ENCODE assay signal across 34 cellular contexts in genomic region chr20:21129861-21130260, GRCh38. TPM values are rescaled to one million over a fixed set of nuclear protein-coding genes. Genes with fewer than 3 reads are reported as not detected.
DNase-seq lines count a peak whose midpoint lies in the region; ATAC-seq, FAIRE-seq and TF ChIP-seq lines count a peak whose summit lies in the region.
"Had no signal": no experiment of that assay in that cellular context is flagged by ENCODE, and none has a peak within 500 bp of the region (broad histone marks: within the 10 kb centered on the region; RNA-seq: fewer than 3 reads in every experiment).

No MANE protein-coding gene starts in this region.

- in situ Hi-C loops in HepG2 (cut with HindIII; ENCODE audit: extremely low pct_ligation_motif_present, low pct_unique_long_range_greater_than_20kb): loop anchor here (5.0 to 10.0 kb wide), 2 partner anchors 78 to 265 kb away; no protein-coding TSS in a partner anchor

- H4K20me1 ChIP-seq in HepG2 (ENCODE audit: insufficient read depth, low read length): no peaks in the 10 kb centered on the region
- H4K20me1 ChIP-seq in OCI-LY1 (ENCODE audit: insufficient read depth, low read length): no peaks in the 10 kb centered on the region

- peaks cover 52% of the 10 kb centered on the region for H3K79me2 ChIP-seq in HepG2 (ENCODE audit: insufficient read depth, low read length)
- H3K79me2 ChIP-seq in OCI-LY1 (ENCODE audit: insufficient read depth, low read length): peaks cover 13% of the 10 kb centered on the region

- ATAC-seq in HepG2 (no peak), right lobe of liver (no peak), GM21367 (IDR thresholded peaks at IDR 0.05; ENCODE audit: unreplicated experiment) (no peak)
- ATAC-seq: body of pancreas; gastrocnemius medialis; natural killer cell treated with Interleukin-12 subunit alpha and Interleukin-12 subunit beta and Interleukin-15 and Interleukin-18, amount 100 ng/mL, for 72 hours had no signal

- TF ChIP-seq CTCF in HepG2 (CRISPR knock-in tag; IDR thresholded peaks at IDR 0.05) (no peak), right lobe of liver (IDR thresholded peaks at IDR 0.05) (no peak), OCI-LY1 (IDR thresholded peaks at IDR 0.05; ENCODE audit: low read length) (peak; percentile 10; the same call in 1 of the 2 replicates), fibroblast of villous mesenchyme (IDR thresholded peaks at IDR 0.05; ENCODE audit: insufficient read depth, low read depth, low read length) (peak; percentile 7)

- H3K4me2 ChIP-seq in HepG2 (ENCODE audit: low read depth, low read length): no peak overlapping the region
- no peak overlapping the region for H3K4me2 ChIP-seq in OCI-LY1 (ENCODE audit: low read length)
- H3K4me2 ChIP-seq: hepatocyte had no signal

- H3K9ac ChIP-seq in HepG2 (ENCODE audit: insufficient read depth, low read depth, low read length) (no peak overlapping the region), OCI-LY1 (ENCODE audit: low read length) (no peak overlapping the region)

- no peaks in the 10 kb centered on the region for H3K9me2 ChIP-seq in OCI-LY1 (ENCODE audit: low read depth, low read length)

- TF ChIP-seq RAD21 in HepG2 (CRISPR knock-in tag; IDR thresholded peaks at IDR 0.05): no peak

- H3K36me3 ChIP-seq in HepG2 (replicated peaks in 1 of 2; ENCODE audit: control insufficient read depth in 1 of 2, insufficient read depth in 2 of 2, low read length in 2 of 2) (peaks cover 12 to 38% of the 10 kb centered on the region in 2 experiments), right lobe of liver (no peaks in the 10 kb centered on the region), OCI-LY1 (ENCODE audit: insufficient read depth, low read length) (peaks cover 9% of the 10 kb centered on the region; the same call in 1 of the 2 replicates)

- H3K4me1 ChIP-seq in HepG2 (ENCODE audit: insufficient read depth, low read length) (peaks cover 62% of the 10 kb centered on the region), right lobe of liver (peaks cover 0 to 5% (median 0%) of the 10 kb centered on the region in 4 donors), OCI-LY1 (ENCODE audit: insufficient read depth, low read length, severe bottlenecking) (peaks cover 31% of the 10 kb centered on the region)

- no peaks in the 10 kb centered on the region; a peak in 1 of 5 replicates for H3K27me3 ChIP-seq in HepG2 (ENCODE audit: control insufficient read depth in 1 of 2, insufficient read depth in 2 of 2, low read length in 2 of 2)
- no peaks in the 10 kb centered on the region for H3K27me3 ChIP-seq in right lobe of liver
- H3K27me3 ChIP-seq in OCI-LY1 (ENCODE audit: insufficient read depth, low read length): no peaks in the 10 kb centered on the region
- H3K27me3 ChIP-seq: body of pancreas, esophagus squamous epithelium, gastrocnemius medialis, hepatocyte, testis had no signal

- CTCF ChIA-PET in HepG2 (lab: Yijun Ruan, JAX; ENCODE audit: low intra/inter-chr PET ratio, low total read pairs): no interaction called here

- no peak for TF ChIP-seq POLR2A in HepG2 (IDR thresholded peaks at IDR 0.05; ENCODE audit: insufficient read depth in 1 of 2, low read depth in 2 of 2, low read length in 2 of 2)
- no peak for TF ChIP-seq POLR2A in right lobe of liver (IDR thresholded peaks at IDR 0.05)

- H3K9me3 ChIP-seq in HepG2 (ENCODE audit: low read length) (no peaks in the 10 kb centered on the region), right lobe of liver (no peaks in the 10 kb centered on the region), OCI-LY1 (ENCODE audit: low read length) (no peaks in the 10 kb centered on the region)
- H3K9me3 ChIP-seq: body of pancreas, esophagus squamous epithelium, gastrocnemius medialis, testis had no signal

- DNase-seq in HepG2 (ENCODE audit: low spot score) (no peak), right lobe of liver (no peak), fibroblast of villous mesenchyme (ENCODE audit: low read depth) (no peak), SHP77 (lab: John Stamatoyannopoulos, UW) (no peak), glomerular visceral epithelial cell (ENCODE audit: extremely low spot score) (no peak)
- DNase-seq: activated CD4-positive, alpha-beta T cell treated with anti-CD3 and anti-CD28 coated beads for 48 hours; activated CD8-positive, alpha-beta memory T cell treated with anti-CD3 and anti-CD28 coated beads for 24 hours; activated naive CD4-positive, alpha-beta T cell treated with anti-CD3 and anti-CD28 coated beads, Interleukin-2, amount 50 U/mL, for 16 hours; activated T-cell treated with anti-CD3 and anti-CD28 coated beads for 4 hours; body of pancreas; cerebellar nuclear complex; esophagus squamous epithelium; gastrocnemius medialis; mammary epithelial cell; NCI-H1092 treated with DMSO at 0.1 percent for 48 hours; NCI-H187; NCI-H524 treated with DMSO at 0.1 percent for 48 hours; retina; SIG-M5; stimulated activated CD8-positive, alpha-beta memory T cell treated with anti-CD3 and anti-CD28 coated beads, Interleukin-4, amount 100 ng/mL, for 48 hours; testis had no signal

- no peak overlapping the region for H2AFZ ChIP-seq in HepG2 (ENCODE audit: low read length)
- H2AFZ ChIP-seq in OCI-LY1 (ENCODE audit: low read length): no peak overlapping the region
- H2AFZ ChIP-seq: hepatocyte had no signal

- no TSS peak for BruUV-seq in HepG2 (replicated peaks; lab: Mats Ljungman, UMichigan)

- H3F3A ChIP-seq in OCI-LY1 (ENCODE audit: insufficient read depth, low read length): no peaks in the 10 kb centered on the region

- H3K4me3 ChIP-seq in HepG2 (replicated peaks in 1 of 3; ENCODE audit: insufficient read depth in 1 of 3, low read depth in 2 of 3, low read length in 3 of 3) (no peak overlapping the region), right lobe of liver (no peak overlapping the region), OCI-LY1 (ENCODE audit: low read depth, low read length, poor library complexity, severe bottlenecking) (no peak overlapping the region), fibroblast of villous mesenchyme (ENCODE audit: low read depth, low read length) (no peak overlapping the region)
- H3K4me3 ChIP-seq: body of pancreas, esophagus squamous epithelium, gastrocnemius medialis, hepatocyte, testis had no signal

- FAIRE-seq in HepG2 (lab: Jason Lieb, UNC): no peak
- FAIRE-seq: endometrium, GM12892, RCC 7860 had no signal

- intact Hi-C loops in HepG2 (cut with micrococcal nuclease; ENCODE audit: unreplicated experiment) (no loop called here), right lobe of liver (cut with DNase I) (no loop called here)

- no peak overlapping the region for H3K27ac ChIP-seq in HepG2 (ENCODE audit: extremely low read length, insufficient read depth, low read length)
- no peak overlapping the region for H3K27ac ChIP-seq in right lobe of liver
- H3K27ac ChIP-seq in OCI-LY1 (ENCODE audit: low read depth, low read length, poor library complexity, severe bottlenecking): no peak overlapping the region
- H3K27ac ChIP-seq: body of pancreas, esophagus squamous epithelium, gastrocnemius medialis, hepatocyte, testis had no signal

- no peak for TF ChIP-seq EP300 in HepG2 (IDR thresholded peaks at IDR 0.05; ENCODE audit: low read depth in 2 of 2, low read length in 2 of 2)
- no peak for TF ChIP-seq EP300 in HepG2 (CRISPR knock-in tag; IDR thresholded peaks at IDR 0.05; ENCODE audit: borderline replicate concordance)

- POLR2A ChIA-PET in HepG2 (lab: Yijun Ruan, JAX): interaction anchor here (1.2 kb wide), 1 partner anchor 81 kb away, joined by 3 read pairs; no protein-coding TSS in a partner anchor

- whole genome bisulfite sequencing in HepG2 (ENCODE audit: low lambda C conversion rate): 89% methylated on average over 5 of the region's 5 CpGs
- 87% methylated on average over 5 of the region's 5 CpGs for WGBS in right lobe of liver (ENCODE audit: insufficient coverage, low coverage, low lambda C conversion rate, missing lambda C conversion rate)

RNA-seq across cellular contexts. Expression of gene KIZ, which starts 4.0 kb away (rescaled TPM):
- total RNA-seq in HepG2 (2016; rRNA removed; fragmentation: Illumina TruSeq; extraction: Trizol) (46.3 and 55.6 TPM in 2 replicates), right lobe of liver (10 to 100 TPM in 1 of 6 experiments, 1 to 10 TPM in 5; 5.1 to 11.5 (median 7.4) TPM), fibroblast of villous mesenchyme (15.5 TPM in 2 replicates)
- total RNA-seq in HepG2 (2016; cell fraction: cytosol; rRNA removed; fragmentation: Illumina TruSeq; extraction: Trizol; ENCODE audit: low read depth): 20.4 and 20.5 TPM in 2 replicates
- 48.0 and 57.7 TPM in 2 replicates for total RNA-seq in HepG2 (2016; cell fraction: insoluble cytoplasmic fraction; rRNA removed; fragmentation: Illumina TruSeq; extraction: Trizol)
- 22.8 and 24.5 TPM in 2 replicates for total RNA-seq in HepG2 (2016; cell fraction: membrane; rRNA removed; fragmentation: Illumina TruSeq; extraction: Trizol)
- total RNA-seq in HepG2 (2016; cell fraction: nucleus; rRNA removed; fragmentation: Illumina TruSeq; extraction: Trizol): 64.1 and 65.7 TPM in 2 replicates
- 77.9 and 114 TPM in 2 replicates for polyA plus RNA-seq in HepG2 (2011; rRNA removed)
- 33.9 and 39.9 TPM in 2 replicates for polyA plus RNA-seq in HepG2 (2011; cell fraction: cytosol; rRNA removed)
- polyA plus RNA-seq in HepG2 (2011; cell fraction: nucleus; rRNA removed): 223 and 433 TPM in 2 replicates
- 40.7 and 57.0 TPM in 2 replicates for polyA plus RNA-seq in HepG2 (2012)
- polyA plus RNA-seq in HepG2 (2016; cell fraction: cytosol; fragmentation: Illumina TruSeq; extraction: Trizol; ENCODE audit: low read depth): 9.0 and 10.7 TPM in 2 replicates
- 48.1 and 51.2 TPM in 2 replicates for polyA plus RNA-seq in HepG2 (2016; cell fraction: insoluble cytoplasmic fraction; fragmentation: Illumina TruSeq; extraction: Trizol; ENCODE audit: low read depth)
- 13.9 and 15.1 TPM in 2 replicates for polyA plus RNA-seq in HepG2 (2016; cell fraction: membrane; fragmentation: Illumina TruSeq; extraction: Trizol; ENCODE audit: low read depth)
- polyA plus RNA-seq in HepG2 (2016; cell fraction: nucleus; fragmentation: Illumina TruSeq; extraction: Trizol; ENCODE audit: insufficient read depth, low read depth): 69.5 and 81.6 TPM in 2 replicates
- 4.7 and 26.3 TPM in 2 replicates for polyA minus RNA-seq in HepG2 (2011; rRNA and poly(A)+ RNA removed; ENCODE audit: low replicate concordance)
- polyA minus RNA-seq in HepG2 (2011; cell fraction: cytosol; rRNA and poly(A)+ RNA removed): 28.5 and 33.0 TPM in 2 replicates
- 210 and 232 TPM in 2 replicates for polyA minus RNA-seq in HepG2 (2011; cell fraction: nucleus; rRNA and poly(A)+ RNA removed)

RNA-seq across cellular contexts. Expression of gene LINC00237, which starts 23.7 kb away (rescaled TPM):
- not detected in 2 replicates for total RNA-seq in HepG2 (2016; rRNA removed; fragmentation: Illumina TruSeq; extraction: Trizol)
- not detected in 2 replicates for total RNA-seq in HepG2 (2016; cell fraction: cytosol; rRNA removed; fragmentation: Illumina TruSeq; extraction: Trizol; ENCODE audit: low read depth)
- total RNA-seq in HepG2 (2016; cell fraction: insoluble cytoplasmic fraction; rRNA removed; fragmentation: Illumina TruSeq; extraction: Trizol): not detected in 2 replicates
- not detected in 2 replicates for total RNA-seq in HepG2 (2016; cell fraction: membrane; rRNA removed; fragmentation: Illumina TruSeq; extraction: Trizol)
- total RNA-seq in HepG2 (2016; cell fraction: nucleus; rRNA removed; fragmentation: Illumina TruSeq; extraction: Trizol): not detected in 2 replicates
- polyA plus RNA-seq in HepG2 (2011; rRNA removed): not detected in 2 replicates
- not detected in 2 replicates for polyA plus RNA-seq in HepG2 (2011; cell fraction: cytosol; rRNA removed)
- not detected in 2 replicates for polyA plus RNA-seq in HepG2 (2011; cell fraction: nucleus; rRNA removed)
- not detected in 2 replicates for polyA plus RNA-seq in HepG2 (2012)
- polyA plus RNA-seq in HepG2 (2016; cell fraction: cytosol; fragmentation: Illumina TruSeq; extraction: Trizol; ENCODE audit: low read depth): not detected in 2 replicates
- polyA plus RNA-seq in HepG2 (2016; cell fraction: insoluble cytoplasmic fraction; fragmentation: Illumina TruSeq; extraction: Trizol; ENCODE audit: low read depth): not detected in 2 replicates
- not detected in 2 replicates for polyA plus RNA-seq in HepG2 (2016; cell fraction: membrane; fragmentation: Illumina TruSeq; extraction: Trizol; ENCODE audit: low read depth)
- not detected in 2 replicates for polyA plus RNA-seq in HepG2 (2016; cell fraction: nucleus; fragmentation: Illumina TruSeq; extraction: Trizol; ENCODE audit: insufficient read depth, low read depth)
- polyA minus RNA-seq in HepG2 (2011; rRNA and poly(A)+ RNA removed; ENCODE audit: low replicate concordance): not detected in 2 replicates
- polyA minus RNA-seq in HepG2 (2011; cell fraction: cytosol; rRNA and poly(A)+ RNA removed): not detected in 2 replicates
- polyA minus RNA-seq in HepG2 (2011; cell fraction: nucleus; rRNA and poly(A)+ RNA removed): not detected in 2 replicates
- not detected for total RNA-seq in right lobe of liver
- not detected in 2 replicates for total RNA-seq in fibroblast of villous mesenchyme
- total RNA-seq: activated T-helper 2 cell treated with anti-CD3 and anti-CD28 coated beads, Interferon-gamma antibody, Interleukin-2, Interleukin-4, amounts not matched to agents 10 μg/mL and 5 μg/mL and 100 μg/mL, durations not matched to agents 14 hours and 24 hours and 36 hours; B cell; body of pancreas; esophagus squamous epithelium; gastrocnemius medialis; hepatocyte; LHCN-M2; mammary epithelial cell; mucosa of gallbladder; natural killer cell treated with Interleukin-12 subunit alpha and Interleukin-12 subunit beta and Interleukin-15 and Interleukin-18, amount 100 ng/mL, for 72 hours; osteocyte; testis; urinary bladder had no signal
- polyA plus RNA-seq: hepatocyte, mammary epithelial cell, urinary bladder had no signal

Comparison
In these comparisons a context has a peak if more than half of its experiments do, and no peak if none do; other contexts are left out.
1. CTCF ChIP-seq: peak in OCI-LY1 (single experiment) and fibroblast of villous mesenchyme (single experiment); none in HepG2 (single experiment) and right lobe of liver (0 of 4).